ENCODE assay signal across 9 cellular contexts in the genomic region with DNA sequence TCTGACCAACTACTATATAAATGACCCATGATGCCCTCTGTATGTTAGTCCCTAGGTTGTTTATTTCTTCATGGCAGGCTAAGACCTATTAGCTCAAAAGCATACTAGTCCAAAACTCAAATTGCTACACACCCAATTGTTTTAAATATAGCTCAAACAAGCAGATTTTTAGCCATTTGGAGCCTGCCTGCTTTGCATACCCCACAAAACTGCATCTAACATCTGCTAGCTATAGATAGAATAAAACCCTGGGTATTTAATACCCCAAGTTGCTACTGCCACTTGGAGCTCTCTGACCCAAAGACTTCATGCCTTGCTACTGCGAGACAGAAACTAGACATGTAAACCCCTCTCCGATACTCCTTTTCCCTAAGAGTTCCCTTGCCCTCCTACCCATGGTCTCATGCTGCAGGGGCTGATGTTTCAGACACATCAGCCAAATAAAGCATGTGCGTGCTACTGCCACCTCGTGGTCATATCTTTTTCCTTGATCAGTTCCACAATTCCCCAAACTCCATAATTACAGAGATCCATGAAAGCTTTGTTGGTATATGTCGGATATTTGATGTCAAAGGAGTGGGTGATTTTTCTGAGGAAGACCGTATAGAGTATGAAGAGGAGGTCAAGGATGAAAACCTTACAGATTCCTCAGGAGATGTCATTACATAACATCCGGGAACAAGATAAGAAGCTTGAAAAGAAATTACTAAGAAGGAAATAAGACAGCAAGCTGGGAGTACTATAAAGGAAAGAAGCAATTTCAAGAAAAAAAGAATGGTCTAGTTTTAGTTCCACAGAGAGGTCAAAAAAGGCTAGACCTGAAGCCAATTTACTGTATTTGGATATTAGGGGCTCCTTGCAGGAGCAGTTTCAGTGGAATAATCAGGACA.
DNase-seq lines count a peak whose midpoint lies in the region; ATAC-seq and TF ChIP-seq lines count a peak whose summit lies in the region.
"Had no signal": no experiment of that assay in that cellular context is flagged by ENCODE, and none has a peak within 500 bp of the region (broad histone marks: within the 10 kb centered on the region; RNA-seq: fewer than 3 reads in every experiment).

No MANE protein-coding gene starts in this region.

- H3K4me3 ChIP-seq in BJ (ENCODE audit: low read depth, low read length) (no peak overlapping the region), fibroblast of lung (replicated peaks in 1 of 4; ENCODE audit: control extremely low read depth in 1 of 4, insufficient read depth in 1 of 4, low read depth in 3 of 4, low read length in 4 of 4) (no peak overlapping the region)

- no peaks in the 10 kb centered on the region for H3K4me1 Mint-ChIP-seq in osteocyte (ENCODE audit: unreplicated experiment)
- H3K4me1 Mint-ChIP-seq: naive B cell had no signal

- peak; percentile 48 for TF ChIP-seq CTCF in BJ (IDR thresholded peaks at IDR 0.05; ENCODE audit: insufficient read depth, low read depth, low read length)
- TF ChIP-seq CTCF in GM13976 (IDR thresholded peaks at IDR 0.05; ENCODE audit: borderline replicate concordance, control extremely low read depth, extremely low read depth, insufficient read depth, missing control alignments), result peak; percentile 60
- peak; percentile 65 for TF ChIP-seq CTCF in RWPE1 (conservative IDR thresholded peaks at IDR 0.05; ENCODE audit: low read depth)
- TF ChIP-seq CTCF in fibroblast of lung (conservative IDR thresholded peaks at IDR 0.05 in 1 of 2, IDR thresholded peaks at IDR 0.05 in 1 of 2; ENCODE audit: low read depth in 1 of 2, low read length in 2 of 2), result peak; percentile 42 to 54
- TF ChIP-seq CTCF in osteocyte (IDR thresholded peaks at IDR 0.05), result peak; percentile 76

- H3K4me2 ChIP-seq in fibroblast of lung (ENCODE audit: extremely low read depth, insufficient read depth, low read length), result no peak overlapping the region

- H3K27ac ChIP-seq in RWPE1 (no peak overlapping the region), fibroblast of lung (ENCODE audit: insufficient read depth, low read length) (no peak overlapping the region)

- H3K9ac ChIP-seq in fibroblast of lung (ENCODE audit: insufficient read depth, low read length), result no peak overlapping the region

- ATAC-seq in HG03354 (IDR thresholded peaks at IDR 0.05; ENCODE audit: poor library complexity, severe bottlenecking, unreplicated experiment), result peak; percentile 72

- CTCF ChIA-PET in BJ (lab: Yijun Ruan, JAX), result interaction anchor here (0.6 to 3.2 kb wide), 19 partner anchors 9 to 546 kb away, joined by 3 to 24 read pairs (median 4); no protein-coding TSS in a partner anchor
- CTCF ChIA-PET in RWPE1 (lab: Yijun Ruan, JAX), result interaction anchor here (0.6 to 2.2 kb wide), 29 partner anchors 10 to 831 kb away, joined by 3 to 30 read pairs (median 4); no protein-coding TSS in a partner anchor

- H3K36me3 ChIP-seq in BJ (ENCODE audit: control insufficient read depth, insufficient read depth, low read length) (no peaks in the 10 kb centered on the region), fibroblast of lung (ENCODE audit: control insufficient read depth, insufficient read depth, low read length) (no peaks in the 10 kb centered on the region)

- in situ Hi-C loops in GM13976 (cut with MboI; ENCODE audit: low sequenced_read_pairs, unreplicated experiment), result no loop called here

- no peak overlapping the region for H3K27ac Mint-ChIP-seq in osteocyte (ENCODE audit: unreplicated experiment)
- H3K27ac Mint-ChIP-seq: naive B cell had no signal

- no peak overlapping the region for H2AFZ ChIP-seq in fibroblast of lung (ENCODE audit: low read length)

- no peaks in the 10 kb centered on the region for H3K9me3 ChIP-seq in fibroblast of lung (ENCODE audit: control insufficient read depth, insufficient read depth, low read depth, low read length)

- H3K79me2 ChIP-seq in fibroblast of lung (ENCODE audit: control insufficient read depth, insufficient read depth, low read length), result no peaks in the 10 kb centered on the region

- DNase-seq in BJ (ENCODE audit: low read depth) (no peak), GM13976 (ENCODE audit: low spot score) (no peak), RWPE1 (ENCODE audit: low spot score) (peak; percentile 30), fibroblast of lung (ENCODE audit: low read depth in 2 of 2) (peak; percentile 16 to 37), osteocyte (ENCODE audit: extremely low spot score, unreplicated experiment) (no peak), epidermal melanocyte (ENCODE audit: insufficient read length, low spot score) (no peak), NK-92 (lab: John Stamatoyannopoulos, UW; ENCODE audit: unreplicated experiment) (no peak)
- DNase-seq: naive B cell had no signal

- H3K27me3 ChIP-seq in BJ (ENCODE audit: control insufficient read depth, insufficient read depth, low read length), result no peaks in the 10 kb centered on the region
- H3K27me3 ChIP-seq in fibroblast of lung (ENCODE audit: control insufficient read depth, insufficient read depth, low read length), result no peaks in the 10 kb centered on the region

- H3K9me3 Mint-ChIP-seq in osteocyte (ENCODE audit: unreplicated experiment), result peaks cover 4% of the 10 kb centered on the region

- H3K4me1 ChIP-seq in fibroblast of lung (ENCODE audit: control insufficient read depth, extremely low read depth, insufficient read depth, low read length), result no peaks in the 10 kb centered on the region

- H3K4me3 Mint-ChIP-seq in osteocyte (ENCODE audit: unreplicated experiment), result no peak overlapping the region
- H3K4me3 Mint-ChIP-seq: naive B cell had no signal

- POLR2A ChIA-PET in BJ (lab: Charles Lee), result no interaction called here
- POLR2A ChIA-PET in RWPE1 (lab: Yijun Ruan, JAX; ENCODE audit: low non-redundant PET), result no interaction called here

- peaks cover 3% of the 10 kb centered on the region for H3K27me3 Mint-ChIP-seq in osteocyte (ENCODE audit: unreplicated experiment)

- no peaks in the 10 kb centered on the region for H4K20me1 ChIP-seq in fibroblast of lung (ENCODE audit: control insufficient read depth, extremely low read depth, insufficient read depth, low read length)

- H3K36me3 Mint-ChIP-seq in osteocyte (ENCODE audit: unreplicated experiment), result no peaks in the 10 kb centered on the region

Comparison
In these comparisons a context has a peak if more than half of its experiments do, and no peak if none do; other contexts are left out.
1. DNase-seq: peak in RWPE1 (single experiment) and fibroblast of lung (2 of 2); none in BJ (single experiment), GM13976 (single experiment), osteocyte (single experiment), epidermal melanocyte (single experiment) and NK-92 (single experiment).
2. Peak in every context shown above with its lines, with median percentiles within 50 percentile points of each other: CTCF ChIP-seq.